ENCODE assay signal across 18 cellular contexts in genomic region chr5:156753846-156754245, GRCh38.
"Had no signal": no experiment of that assay in that cellular context is flagged by ENCODE, and none has a peak within 500 bp of the region (broad histone marks: within the 10 kb centered on the region; RNA-seq: fewer than 3 reads in every experiment).

No MANE protein-coding gene starts in this region.

- H3K9me3 ChIP-seq: body of pancreas, heart left ventricle, mucosa of descending colon, psoas muscle, right lobe of liver, testis had no signal

- DNase-seq: activated B cell treated with CpG ODN at 0.5 μM for 24 hours; activated CD8-positive, alpha-beta memory T cell treated with anti-CD3 and anti-CD28 coated beads, Interleukin-2, amount 10 ng/mL, durations not matched to agents 7 days and 5 days; activated effector memory CD4-positive, alpha-beta T cell treated with Interleukin-2 at 50 U/mL for 16 hours; amniotic stem cell; body of pancreas; central memory CD4-positive, alpha-beta T cell; effector CD4-positive, alpha-beta T cell; foreskin keratinocyte; heart left ventricle; mucosa of descending colon; psoas muscle; right lobe of liver; stimulated activated CD4-positive, alpha-beta T cell treated with anti-CD3 and anti-CD28 coated beads, Interleukin-1b, Interleukin-23, amount 100 ng/mL, for 48 hours; stimulated activated naive CD4-positive, alpha-beta T cell treated with Interleukin-2 at 50 U/mL for 16 hours; testis had no signal

- H3K27ac Mint-ChIP-seq: activated B cell treated with CpG ODN at 0.5 μM for 24 hours; activated CD8-positive, alpha-beta memory T cell treated with anti-CD3 and anti-CD28 coated beads, Interleukin-2, amount 10 ng/mL, durations not matched to agents 7 days and 5 days; nephron had no signal

- H3K36me3 ChIP-seq: right lobe of liver had no signal

- H3K4me1 ChIP-seq: body of pancreas, foreskin keratinocyte, psoas muscle, right lobe of liver, testis had no signal

- H3K9me3 Mint-ChIP-seq: nephron had no signal

- ATAC-seq: activated CD8-positive, alpha-beta memory T cell treated with anti-CD3 and anti-CD28 coated beads, Interleukin-2, amount 10 ng/mL, durations not matched to agents 7 days and 5 days; body of pancreas; foreskin keratinocyte; heart left ventricle; mucosa of descending colon; psoas muscle; right lobe of liver had no signal

- H3K27ac ChIP-seq: body of pancreas, coronary artery, foreskin keratinocyte, heart left ventricle, psoas muscle, right lobe of liver, SK-N-MC, testis had no signal

- H3K4me3 Mint-ChIP-seq: activated B cell treated with CpG ODN at 0.5 μM for 24 hours; activated CD8-positive, alpha-beta memory T cell treated with anti-CD3 and anti-CD28 coated beads, Interleukin-2, amount 10 ng/mL, durations not matched to agents 7 days and 5 days; nephron had no signal

- H3K27me3 ChIP-seq: body of pancreas, foreskin keratinocyte, heart left ventricle, right lobe of liver, testis had no signal

- H3K36me3 Mint-ChIP-seq: activated CD8-positive, alpha-beta memory T cell treated with anti-CD3 and anti-CD28 coated beads, Interleukin-2, amount 10 ng/mL, durations not matched to agents 7 days and 5 days had no signal

- H3K4me3 ChIP-seq: body of pancreas, coronary artery, heart left ventricle, mucosa of descending colon, psoas muscle, right lobe of liver, SK-N-MC, testis had no signal

- H3K27me3 Mint-ChIP-seq: activated B cell treated with CpG ODN at 0.5 μM for 24 hours had no signal
